In genomic region chr6:87925373-87926060, GRCh38 we compare ENCODE assay signal across 9 cellular contexts.
A peak's percentile ranks its signal among the peaks of the same experiment; 100 is the strongest.
DNase-seq lines count a peak whose midpoint lies in the region; ATAC-seq lines count a peak whose summit lies in the region.
"Had no signal": no experiment of that assay in that cellular context is flagged by ENCODE, and none has a peak within 500 bp of the region (broad histone marks: within the 10 kb centered on the region; RNA-seq: fewer than 3 reads in every experiment).

No MANE protein-coding gene starts in this region.

- no peaks in the 10 kb centered on the region for H3K9me3 Mint-ChIP-seq in activated CD4-positive, alpha-beta T cell treated with anti-CD3 and anti-CD28 coated beads for 36 hours (ENCODE audit: low read depth)

- POLR2A ChIA-PET in activated CD4-positive, alpha-beta T cell treated with anti-CD3 and anti-CD28 coated beads for 36 hours (lab: Charles Lee) = no interaction called here

- peaks cover 6% of the 10 kb centered on the region for H3K4me1 Mint-ChIP-seq in activated CD4-positive, alpha-beta T cell treated with anti-CD3 and anti-CD28 coated beads for 36 hours

- H3K36me3 Mint-ChIP-seq in activated CD4-positive, alpha-beta T cell treated with anti-CD3 and anti-CD28 coated beads for 36 hours (ENCODE audit: low read depth) = no peaks in the 10 kb centered on the region

- ATAC-seq in GM18870 (IDR thresholded peaks at IDR 0.05; ENCODE audit: unreplicated experiment) = peak; percentile 52
- ATAC-seq in GM21737 (IDR thresholded peaks at IDR 0.05; ENCODE audit: unreplicated experiment) = peak; percentile 48
- ATAC-seq in HG03575 (IDR thresholded peaks at IDR 0.05; ENCODE audit: extremely low read depth, insufficient number of reproducible peaks, low FRiP score, unreplicated experiment) = peak; percentile 38
- no peak for ATAC-seq in activated CD4-positive, alpha-beta T cell treated with anti-CD3 and anti-CD28 coated beads for 36 hours

- peaks cover 4% of the 10 kb centered on the region for H3K27me3 Mint-ChIP-seq in activated CD4-positive, alpha-beta T cell treated with anti-CD3 and anti-CD28 coated beads for 36 hours

- DNase-seq in myocyte (ENCODE audit: low read depth) (peak; percentile 85), NCI-H2196 (lab: John Stamatoyannopoulos, UW; ENCODE audit: unreplicated experiment) (no peak), SKM-1 treated with dmso at 0.1 percent for 144 hours (lab: John Stamatoyannopoulos, UW; ENCODE audit: unreplicated experiment) (no peak), GDM1 (lab: John Stamatoyannopoulos, UW) (no peak)
- no peak for DNase-seq in activated CD4-positive, alpha-beta T cell treated with anti-CD3 and anti-CD28 coated beads for 36 hours
- DNase-seq: GM23248 had no signal

- CTCF ChIA-PET in activated CD4-positive, alpha-beta T cell treated with anti-CD3 and anti-CD28 coated beads for 36 hours (lab: Charles Lee) = interaction anchor here (1.3 kb wide), 1 partner anchor 110 kb away, joined by 3 read pairs; no protein-coding TSS in a partner anchor

- H3K4me3 Mint-ChIP-seq in activated CD4-positive, alpha-beta T cell treated with anti-CD3 and anti-CD28 coated beads for 36 hours = no peak overlapping the region

- intact Hi-C loops in activated CD4-positive, alpha-beta T cell treated with anti-CD3 and anti-CD28 coated beads for 36 hours (cut with DNase I, micrococcal nuclease) = loop anchor here in 1 of 2 experiments (5.0 kb wide), 1 partner anchor 93 kb away; no protein-coding TSS in a partner anchor

- no peak overlapping the region for H3K27ac Mint-ChIP-seq in activated CD4-positive, alpha-beta T cell treated with anti-CD3 and anti-CD28 coated beads for 36 hours
